Comparison of ENCODE assay signal across 1 cellular context in genomic region chr13:48431431-48431830, GRCh38.
TF ChIP-seq lines count a peak whose summit lies in the region.

No MANE protein-coding gene starts in this region.

TF ChIP-seq in HepG2, 621 proteins besides CTCF, POLR2A, EP300 and RAD21:
- TF ChIP-seq MED1 (CRISPR knock-in tag; IDR thresholded peaks at IDR 0.05) (peak; percentile 18; the same call in 1 of the 2 replicates), SOX13 (IDR thresholded peaks at IDR 0.05) (no peak), SOX13 (CRISPR knock-in tag; conservative IDR thresholded peaks at IDR 0.05 in 1 of 2, IDR thresholded peaks at IDR 0.05 in 1 of 2) (peak in 1 of 2 experiments; percentile 56; a peak in 2 of 4 replicates), FOXP4 (CRISPR knock-in tag; IDR thresholded peaks at IDR 0.05) (no peak), TCF7 (IDR thresholded peaks at IDR 0.05; ENCODE audit: low read depth) (peak; percentile 60), EED (CRISPR knock-in tag; IDR thresholded peaks at IDR 0.05) (no peak), CREM (IDR thresholded peaks at IDR 0.05) (peak; percentile 43; the same call in 1 of the 2 replicates), CREM (CRISPR knock-in tag; IDR thresholded peaks at IDR 0.05) (no peak), SOX5 (CRISPR knock-in tag; IDR thresholded peaks at IDR 0.05; ENCODE audit: borderline replicate concordance) (peak; percentile 66; the same call in 1 of the 2 replicates), ELF3 (CRISPR knock-in tag; IDR thresholded peaks at IDR 0.05) (peak; percentile 40; the same call in 1 of the 2 replicates), THRA (CRISPR knock-in tag; IDR thresholded peaks at IDR 0.05; ENCODE audit: borderline replicate concordance) (0 out of 2 replicates have a peak, but pooled peaks have one; percentile 5), FOXA3 (CRISPR knock-in tag; IDR thresholded peaks at IDR 0.05) (peak; percentile 46; the same call in 1 of the 2 replicates), PAXIP1 (CRISPR knock-in tag; conservative IDR thresholded peaks at IDR 0.05) (peak; percentile 61), SOX6 (IDR thresholded peaks at IDR 0.05) (no peak), SOX6 (CRISPR knock-in tag; IDR thresholded peaks at IDR 0.05) (peak; percentile 43; the same call in 1 of the 2 replicates), ZFP82 (CRISPR knock-in tag; IDR thresholded peaks at IDR 0.05; ENCODE audit: borderline replicate concordance) (no peak), NR2F6 (IDR thresholded peaks at IDR 0.05) (peak; percentile 16; the same call in 1 of the 2 replicates), NR2F6 (CRISPR knock-in tag; IDR thresholded peaks at IDR 0.05) (no peak), ZNF687 (CRISPR knock-in tag; IDR thresholded peaks at IDR 0.05) (no peak)
- TF ChIP-seq, protein P1, sequence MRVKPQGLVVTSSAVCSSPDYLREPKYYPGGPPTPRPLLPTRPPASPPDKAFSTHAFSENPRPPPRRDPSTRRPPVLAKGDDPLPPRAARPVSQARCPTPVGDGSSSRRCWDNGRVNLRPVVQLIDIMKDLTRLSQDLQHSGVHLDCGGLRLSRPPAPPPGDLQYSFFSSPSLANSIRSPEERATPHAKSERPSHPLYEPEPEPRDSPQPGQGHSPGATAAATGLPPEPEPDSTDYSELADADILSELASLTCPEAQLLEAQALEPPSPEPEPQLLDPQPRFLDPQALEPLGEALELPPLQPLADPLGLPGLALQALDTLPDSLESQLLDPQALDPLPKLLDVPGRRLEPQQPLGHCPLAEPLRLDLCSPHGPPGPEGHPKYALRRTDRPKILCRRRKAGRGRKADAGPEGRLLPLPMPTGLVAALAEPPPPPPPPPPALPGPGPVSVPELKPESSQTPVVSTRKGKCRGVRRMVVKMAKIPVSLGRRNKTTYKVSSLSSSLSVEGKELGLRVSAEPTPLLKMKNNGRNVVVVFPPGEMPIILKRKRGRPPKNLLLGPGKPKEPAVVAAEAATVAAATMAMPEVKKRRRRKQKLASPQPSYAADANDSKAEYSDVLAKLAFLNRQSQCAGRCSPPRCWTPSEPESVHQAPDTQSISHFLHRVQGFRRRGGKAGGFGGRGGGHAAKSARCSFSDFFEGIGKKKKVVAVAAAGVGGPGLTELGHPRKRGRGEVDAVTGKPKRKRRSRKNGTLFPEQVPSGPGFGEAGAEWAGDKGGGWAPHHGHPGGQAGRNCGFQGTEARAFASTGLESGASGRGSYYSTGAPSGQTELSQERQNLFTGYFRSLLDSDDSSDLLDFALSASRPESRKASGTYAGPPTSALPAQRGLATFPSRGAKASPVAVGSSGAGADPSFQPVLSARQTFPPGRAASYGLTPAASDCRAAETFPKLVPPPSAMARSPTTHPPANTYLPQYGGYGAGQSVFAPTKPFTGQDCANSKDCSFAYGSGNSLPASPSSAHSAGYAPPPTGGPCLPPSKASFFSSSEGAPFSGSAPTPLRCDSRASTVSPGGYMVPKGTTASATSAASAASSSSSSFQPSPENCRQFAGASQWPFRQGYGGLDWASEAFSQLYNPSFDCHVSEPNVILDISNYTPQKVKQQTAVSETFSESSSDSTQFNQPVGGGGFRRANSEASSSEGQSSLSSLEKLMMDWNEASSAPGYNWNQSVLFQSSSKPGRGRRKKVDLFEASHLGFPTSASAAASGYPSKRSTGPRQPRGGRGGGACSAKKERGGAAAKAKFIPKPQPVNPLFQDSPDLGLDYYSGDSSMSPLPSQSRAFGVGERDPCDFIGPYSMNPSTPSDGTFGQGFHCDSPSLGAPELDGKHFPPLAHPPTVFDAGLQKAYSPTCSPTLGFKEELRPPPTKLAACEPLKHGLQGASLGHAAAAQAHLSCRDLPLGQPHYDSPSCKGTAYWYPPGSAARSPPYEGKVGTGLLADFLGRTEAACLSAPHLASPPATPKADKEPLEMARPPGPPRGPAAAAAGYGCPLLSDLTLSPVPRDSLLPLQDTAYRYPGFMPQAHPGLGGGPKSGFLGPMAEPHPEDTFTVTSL (CRISPR knock-in tag; IDR thresholded peaks at IDR 0.05; ENCODE audit: borderline replicate concordance) = peak; percentile 75; the same call in 1 of the 2 replicates
- TF ChIP-seq, protein P2, sequence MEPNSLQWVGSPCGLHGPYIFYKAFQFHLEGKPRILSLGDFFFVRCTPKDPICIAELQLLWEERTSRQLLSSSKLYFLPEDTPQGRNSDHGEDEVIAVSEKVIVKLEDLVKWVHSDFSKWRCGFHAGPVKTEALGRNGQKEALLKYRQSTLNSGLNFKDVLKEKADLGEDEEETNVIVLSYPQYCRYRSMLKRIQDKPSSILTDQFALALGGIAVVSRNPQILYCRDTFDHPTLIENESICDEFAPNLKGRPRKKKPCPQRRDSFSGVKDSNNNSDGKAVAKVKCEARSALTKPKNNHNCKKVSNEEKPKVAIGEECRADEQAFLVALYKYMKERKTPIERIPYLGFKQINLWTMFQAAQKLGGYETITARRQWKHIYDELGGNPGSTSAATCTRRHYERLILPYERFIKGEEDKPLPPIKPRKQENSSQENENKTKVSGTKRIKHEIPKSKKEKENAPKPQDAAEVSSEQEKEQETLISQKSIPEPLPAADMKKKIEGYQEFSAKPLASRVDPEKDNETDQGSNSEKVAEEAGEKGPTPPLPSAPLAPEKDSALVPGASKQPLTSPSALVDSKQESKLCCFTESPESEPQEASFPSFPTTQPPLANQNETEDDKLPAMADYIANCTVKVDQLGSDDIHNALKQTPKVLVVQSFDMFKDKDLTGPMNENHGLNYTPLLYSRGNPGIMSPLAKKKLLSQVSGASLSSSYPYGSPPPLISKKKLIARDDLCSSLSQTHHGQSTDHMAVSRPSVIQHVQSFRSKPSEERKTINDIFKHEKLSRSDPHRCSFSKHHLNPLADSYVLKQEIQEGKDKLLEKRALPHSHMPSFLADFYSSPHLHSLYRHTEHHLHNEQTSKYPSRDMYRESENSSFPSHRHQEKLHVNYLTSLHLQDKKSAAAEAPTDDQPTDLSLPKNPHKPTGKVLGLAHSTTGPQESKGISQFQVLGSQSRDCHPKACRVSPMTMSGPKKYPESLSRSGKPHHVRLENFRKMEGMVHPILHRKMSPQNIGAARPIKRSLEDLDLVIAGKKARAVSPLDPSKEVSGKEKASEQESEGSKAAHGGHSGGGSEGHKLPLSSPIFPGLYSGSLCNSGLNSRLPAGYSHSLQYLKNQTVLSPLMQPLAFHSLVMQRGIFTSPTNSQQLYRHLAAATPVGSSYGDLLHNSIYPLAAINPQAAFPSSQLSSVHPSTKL (CRISPR knock-in tag; IDR thresholded peaks at IDR 0.05) = 0 out of 2 replicates have a peak, but pooled peaks have one; percentile 22
- TF ChIP-seq, protein P3, sequence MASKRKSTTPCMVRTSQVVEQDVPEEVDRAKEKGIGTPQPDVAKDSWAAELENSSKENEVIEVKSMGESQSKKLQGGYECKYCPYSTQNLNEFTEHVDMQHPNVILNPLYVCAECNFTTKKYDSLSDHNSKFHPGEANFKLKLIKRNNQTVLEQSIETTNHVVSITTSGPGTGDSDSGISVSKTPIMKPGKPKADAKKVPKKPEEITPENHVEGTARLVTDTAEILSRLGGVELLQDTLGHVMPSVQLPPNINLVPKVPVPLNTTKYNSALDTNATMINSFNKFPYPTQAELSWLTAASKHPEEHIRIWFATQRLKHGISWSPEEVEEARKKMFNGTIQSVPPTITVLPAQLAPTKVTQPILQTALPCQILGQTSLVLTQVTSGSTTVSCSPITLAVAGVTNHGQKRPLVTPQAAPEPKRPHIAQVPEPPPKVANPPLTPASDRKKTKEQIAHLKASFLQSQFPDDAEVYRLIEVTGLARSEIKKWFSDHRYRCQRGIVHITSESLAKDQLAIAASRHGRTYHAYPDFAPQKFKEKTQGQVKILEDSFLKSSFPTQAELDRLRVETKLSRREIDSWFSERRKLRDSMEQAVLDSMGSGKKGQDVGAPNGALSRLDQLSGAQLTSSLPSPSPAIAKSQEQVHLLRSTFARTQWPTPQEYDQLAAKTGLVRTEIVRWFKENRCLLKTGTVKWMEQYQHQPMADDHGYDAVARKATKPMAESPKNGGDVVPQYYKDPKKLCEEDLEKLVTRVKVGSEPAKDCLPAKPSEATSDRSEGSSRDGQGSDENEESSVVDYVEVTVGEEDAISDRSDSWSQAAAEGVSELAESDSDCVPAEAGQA (IDR thresholded peaks at IDR 0.05; ENCODE audit: low read depth) = no peak
- TF ChIP-seq, protein P3 (CRISPR knock-in tag; IDR thresholded peaks at IDR 0.05; ENCODE audit: borderline replicate concordance) = no peak
TF ChIP-seq in HepG2: peak in this region for 13.
